Comparison of ENCODE assay signal across 19 cellular contexts in the genomic region with DNA sequence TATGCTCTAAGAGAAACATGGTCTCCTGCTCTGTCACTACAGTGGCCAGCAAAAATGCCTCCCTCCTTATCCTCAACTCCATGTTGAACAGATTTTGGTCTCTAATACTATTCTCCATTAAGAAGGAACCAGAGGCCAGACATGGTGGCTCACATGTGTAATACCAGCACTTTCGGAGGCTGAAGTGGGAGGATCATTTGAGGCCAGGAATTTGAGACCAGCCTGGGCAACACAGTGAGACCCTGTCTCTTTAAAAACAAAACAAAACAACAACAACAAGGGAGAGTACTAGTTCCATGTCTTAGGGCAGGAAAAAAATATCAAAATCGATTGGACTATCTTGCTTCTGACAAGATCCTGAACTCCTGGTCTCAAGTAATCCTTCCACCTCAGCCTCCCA. TPM values are rescaled to one million over a fixed set of nuclear protein-coding genes. Genes with fewer than 3 reads are reported as not detected.
DNase-seq lines count a peak whose midpoint lies in the region; ATAC-seq and TF ChIP-seq lines count a peak whose summit lies in the region.
"Had no signal": no experiment of that assay in that cellular context is flagged by ENCODE, and none has a peak within 500 bp of the region (broad histone marks: within the 10 kb centered on the region; RNA-seq: fewer than 3 reads in every experiment).

No MANE protein-coding gene starts in this region.

- no peak overlapping the region for H3K27ac ChIP-seq in foreskin keratinocyte
- H3K27ac ChIP-seq: BLaER1, C4-2B had no signal

- H3K4me1 ChIP-seq in foreskin keratinocyte: no peaks in the 10 kb centered on the region
- H3K4me1 ChIP-seq: BLaER1 had no signal

- H3K27me3 Mint-ChIP-seq in CD14-positive monocyte (ENCODE audit: low read depth in 3 of 3): peaks cover 0 to 2% (median 0%) of the 10 kb centered on the region in 3 donors
- H3K27me3 Mint-ChIP-seq in WTC11 (ENCODE audit: low read depth): no peaks in the 10 kb centered on the region
- no peaks in the 10 kb centered on the region for H3K27me3 Mint-ChIP-seq in brain
- H3K27me3 Mint-ChIP-seq: B cell; CD4-positive, alpha-beta T cell; CD8-positive, alpha-beta memory T cell had no signal

- DNase-seq in CD14-positive monocyte (ENCODE audit: low spot score) (no peak), WTC11 (ENCODE audit: low spot score) (no peak), foreskin keratinocyte (no peak), GM20000 (ENCODE audit: low spot score) (no peak), NCI-H345 treated with DMSO at 0.1 percent for 48 hours (lab: John Stamatoyannopoulos, UW; ENCODE audit: unreplicated experiment) (no peak)
- DNase-seq: CD4-positive, alpha-beta T cell; CD8-positive, alpha-beta memory T cell; DMS 273 treated with DMSO at 0.1 percent for 48 hours; DMS79; EL; GDM1; GOT3; H7; HCEC 1CT had no signal

- no peaks in the 10 kb centered on the region for H3K27me3 ChIP-seq in foreskin keratinocyte
- H3K27me3 ChIP-seq: BLaER1 had no signal

- intact Hi-C loops in CD14-positive monocyte (cut with micrococcal nuclease): no loop called here

- peak overlapping the region in 4 of 7 donors; percentile 18 to 79 (median 50) for H3K27ac Mint-ChIP-seq in CD14-positive monocyte
- no peak overlapping the region for H3K27ac Mint-ChIP-seq in WTC11
- H3K27ac Mint-ChIP-seq in brain: peak overlapping the region in 4 of 5 experiments; percentile 48 to 96 (median 90)
- H3K27ac Mint-ChIP-seq: B cell had no signal

- peaks cover 34 to 59% of the 10 kb centered on the region in 2 donors for H3K36me3 Mint-ChIP-seq in CD14-positive monocyte
- H3K36me3 Mint-ChIP-seq in WTC11: peaks cover 8% of the 10 kb centered on the region
- peaks cover 22% of the 10 kb centered on the region for H3K36me3 Mint-ChIP-seq in brain

- no peak for ATAC-seq in WTC11
- ATAC-seq in foreskin keratinocyte: no peak
- ATAC-seq: GM12878 had no signal

- POLR2A ChIA-PET in WTC11 (lab: Charles Lee): no interaction called here

- no peak overlapping the region for H3K4me3 Mint-ChIP-seq in CD14-positive monocyte
- H3K4me3 Mint-ChIP-seq in WTC11: no peak overlapping the region
- H3K4me3 Mint-ChIP-seq in brain: peak overlapping the region in 2 of 5 experiments; percentile 21 to 68
- H3K4me3 Mint-ChIP-seq: B cell; CD4-positive, alpha-beta T cell; CD8-positive, alpha-beta memory T cell had no signal

- H3K9me3 Mint-ChIP-seq in CD14-positive monocyte (peaks cover 0 to 2% (median 0%) of the 10 kb centered on the region in 7 donors), WTC11 (no peaks in the 10 kb centered on the region), brain (no peaks in the 10 kb centered on the region)
- H3K9me3 Mint-ChIP-seq: CD4-positive, alpha-beta T cell; CD8-positive, alpha-beta memory T cell had no signal

- CTCF ChIA-PET in WTC11 (lab: Charles Lee): no interaction called here

- H3K4me1 Mint-ChIP-seq in CD14-positive monocyte: no peaks in the 10 kb centered on the region
- H3K4me1 Mint-ChIP-seq in WTC11: no peaks in the 10 kb centered on the region; the same call in 1 of the 2 replicates
- peaks cover 35% of the 10 kb centered on the region for H3K4me1 Mint-ChIP-seq in brain

- TF ChIP-seq CTCF in CD14-positive monocyte (IDR thresholded peaks at IDR 0.05) (no peak), WTC11 (IDR thresholded peaks at IDR 0.05) (no peak), brain (conservative IDR thresholded peaks at IDR 0.05) (no peak), foreskin keratinocyte (conservative IDR thresholded peaks at IDR 0.05) (no peak), GM20000 (IDR thresholded peaks at IDR 0.05; ENCODE audit: extremely low read depth, missing control alignments) (no peak)

TF ChIP-seq in WTC11, 78 proteins besides CTCF, POLR2A, EP300 and RAD21:
- TF ChIP-seq NR3C1 (CRISPR knock-in tag; conservative IDR thresholded peaks at IDR 0.05; ENCODE audit: low read depth): no peak
- TF ChIP-seq CREB1 (CRISPR knock-in tag; IDR thresholded peaks at IDR 0.05): no peak
- TF ChIP-seq ZNF121 (CRISPR knock-in tag; IDR thresholded peaks at IDR 0.05): peak; percentile 66; the same call in 1 of the 2 replicates
- no peak for TF ChIP-seq AR (CRISPR knock-in tag; IDR thresholded peaks at IDR 0.05)
TF ChIP-seq in WTC11: peak in this region for 1.

RNA-seq across cellular contexts. Expression of gene INIP, which starts 14.6 kb away (rescaled TPM):
- polyA plus RNA-seq in CD14-positive monocyte (10 to 100 TPM; 49.0 to 53.0 TPM), brain (ENCODE audit: insufficient read depth, low read depth, low replicate concordance) (27.5 TPM), foreskin keratinocyte (7.8 and 9.6 TPM in 2 replicates)
- total RNA-seq in WTC11 (2021) (16.0 to 19.1 TPM (median 16.7 TPM) in 3 replicates), foreskin keratinocyte (14.0 and 14.9 TPM in 2 replicates)

RNA-seq across cellular contexts. Expression of gene SNX30, which starts 47.3 kb away (rescaled TPM):
- polyA plus RNA-seq in CD14-positive monocyte (10 to 100 TPM; 10.3 to 10.4 TPM), brain (ENCODE audit: insufficient read depth, low read depth, low replicate concordance) (13.2 TPM), foreskin keratinocyte (1.2 and 1.7 TPM in 2 replicates)
- total RNA-seq in WTC11 (2021) (11.8 to 13.4 TPM (median 12.1 TPM) in 3 replicates), foreskin keratinocyte (9.0 and 9.6 TPM in 2 replicates)
